In the genomic region with DNA sequence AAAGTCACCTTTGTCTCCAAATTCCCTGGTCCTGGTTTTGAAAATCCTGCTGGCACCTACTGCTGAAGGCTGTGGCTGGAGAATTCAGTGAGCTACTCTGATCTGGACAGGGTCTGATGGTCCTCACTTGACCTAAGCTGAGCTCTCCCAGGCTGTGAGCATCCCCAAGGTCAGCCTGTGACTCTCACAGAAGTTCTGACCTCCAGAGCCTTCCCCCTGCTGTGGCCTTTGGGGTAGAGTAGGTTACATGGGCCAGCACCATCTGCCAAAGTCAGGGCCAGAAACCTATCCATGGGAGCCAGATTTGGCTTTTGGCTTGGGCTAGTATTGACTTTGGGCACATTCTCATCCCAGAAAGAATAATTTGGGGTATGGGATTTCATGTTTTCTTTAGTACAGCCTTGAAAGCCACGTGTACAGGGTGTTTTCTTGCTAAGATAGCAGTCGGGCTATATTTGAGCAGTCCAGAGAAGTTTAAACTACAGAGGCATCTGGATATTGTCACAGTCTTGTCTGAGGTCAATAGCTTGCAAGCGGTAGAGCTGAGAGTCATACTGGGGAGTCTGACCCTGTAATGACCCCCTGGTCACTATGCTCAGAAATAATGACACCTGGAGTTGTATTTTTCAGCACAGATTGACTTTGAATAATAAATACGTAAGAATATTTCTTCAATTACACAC, we compare ENCODE assay signal across 15 cellular contexts. TPM values are rescaled to one million over a fixed set of nuclear protein-coding genes. Genes with fewer than 3 reads are reported as not detected.
DNase-seq lines count a peak whose midpoint lies in the region; ATAC-seq and TF ChIP-seq lines count a peak whose summit lies in the region.
"Had no signal": no experiment of that assay in that cellular context is flagged by ENCODE, and none has a peak within 500 bp of the region (broad histone marks: within the 10 kb centered on the region; RNA-seq: fewer than 3 reads in every experiment).

No MANE protein-coding gene starts in this region.

- CTCF ChIA-PET in activated B cell treated with CpG ODN at 0.5 μM for 24 hours (lab: Charles Lee), result interaction anchor here (0.7 to 14.6 kb wide), 5 partner anchors 9 to 151 kb away, joined by 3 to 298 read pairs (median 8); a partner anchor contains a TSS
- CTCF ChIA-PET in activated CD4-positive, alpha-beta memory T cell treated with anti-CD3 and anti-CD28 coated beads, Interleukin-2, amount 10 ng/mL, durations not matched to agents 7 days and 5 days (lab: Charles Lee), result interaction anchor here (0.8 to 14.4 kb wide), 5 partner anchors 8 to 156 kb away, joined by 3 to 261 read pairs (median 7); a partner anchor contains a TSS

- peak overlapping the region; percentile 89 for H3K27ac Mint-ChIP-seq in activated B cell treated with CpG ODN at 0.5 μM for 24 hours
- H3K27ac Mint-ChIP-seq in stimulated activated memory B cell treated with anti-CD40 and anti-IgM and Interleukin-4, amounts not matched to agents 10 μg/mL and 1 μg/mL and 100 μg/mL, for 72 hours, result peak overlapping the region; percentile 85
- H3K27ac Mint-ChIP-seq in activated CD4-positive, alpha-beta memory T cell treated with anti-CD3 and anti-CD28 coated beads, Interleukin-2, amount 10 ng/mL, durations not matched to agents 7 days and 5 days, result no peak overlapping the region

- intact Hi-C loops in activated B cell treated with CpG ODN at 0.5 μM for 24 hours (cut with micrococcal nuclease), result loop anchor here (1.0 to 10.0 kb wide), 7 partner anchors 8 to 745 kb away; a partner anchor contains a TSS

- DNase-seq in activated B cell treated with CpG ODN at 0.5 μM for 24 hours (no peak), KG1 (lab: John Stamatoyannopoulos, UW) (no peak)
- DNase-seq in activated CD4-positive, alpha-beta memory T cell treated with anti-CD3 and anti-CD28 coated beads, Interleukin-2, amount 10 ng/mL, durations not matched to agents 7 days and 5 days, result no peak
- no peak for DNase-seq in stimulated activated CD8-positive, alpha-beta memory T cell treated with anti-CD3 and anti-CD28 coated beads, Interleukin-4, amount 100 ng/mL, for 48 hours
- DNase-seq: activated CD4-positive, CD25-positive, alpha-beta regulatory T cell; activated naive CD4-positive, alpha-beta T cell treated with anti-CD3 and anti-CD28 coated beads, Interleukin-2, amount 50 U/mL, for 16 hours; DMS53; kidney glomerular epithelial cell; NCI-H2029 had no signal

- peaks cover 19% of the 10 kb centered on the region for H3K36me3 Mint-ChIP-seq in activated B cell treated with CpG ODN at 0.5 μM for 24 hours (ENCODE audit: low read depth)
- H3K36me3 Mint-ChIP-seq in stimulated activated memory B cell treated with anti-CD40 and anti-IgM and Interleukin-4, amounts not matched to agents 10 μg/mL and 1 μg/mL and 100 μg/mL, for 72 hours, result peaks cover 11% of the 10 kb centered on the region
- peaks cover 9% of the 10 kb centered on the region for H3K36me3 Mint-ChIP-seq in activated CD4-positive, alpha-beta memory T cell treated with anti-CD3 and anti-CD28 coated beads, Interleukin-2, amount 10 ng/mL, durations not matched to agents 7 days and 5 days (ENCODE audit: low read depth)

- peaks cover 6% of the 10 kb centered on the region; the same call in 1 of the 2 replicates for H3K4me1 ChIP-seq in iPS-20b (ENCODE audit: insufficient read depth, low read length)
- H3K4me1 ChIP-seq: HAP-1 had no signal

- peaks cover 4% of the 10 kb centered on the region; the same call in 1 of the 2 replicates for H3K9me3 ChIP-seq in iPS-20b (ENCODE audit: insufficient read depth, low read depth, low read length)
- H3K9me3 ChIP-seq: HAP-1 had no signal

- H3K27me3 Mint-ChIP-seq in activated B cell treated with CpG ODN at 0.5 μM for 24 hours, result no peaks in the 10 kb centered on the region
- H3K27me3 Mint-ChIP-seq in stimulated activated memory B cell treated with anti-CD40 and anti-IgM and Interleukin-4, amounts not matched to agents 10 μg/mL and 1 μg/mL and 100 μg/mL, for 72 hours, result no peaks in the 10 kb centered on the region
- no peaks in the 10 kb centered on the region for H3K27me3 Mint-ChIP-seq in activated CD4-positive, alpha-beta memory T cell treated with anti-CD3 and anti-CD28 coated beads, Interleukin-2, amount 10 ng/mL, durations not matched to agents 7 days and 5 days

- H3K9ac ChIP-seq in iPS-20b (ENCODE audit: low read depth, low read length), result no peak overlapping the region

- POLR2A ChIA-PET in activated B cell treated with CpG ODN at 0.5 μM for 24 hours (lab: Charles Lee), result interaction anchor here (0.7 to 7.5 kb wide), 15 partner anchors 9 to 728 kb away, joined by 3 to 98 read pairs (median 6); a partner anchor contains a TSS
- POLR2A ChIA-PET in activated CD4-positive, alpha-beta memory T cell treated with anti-CD3 and anti-CD28 coated beads, Interleukin-2, amount 10 ng/mL, durations not matched to agents 7 days and 5 days (lab: Charles Lee), result interaction anchor here (3.1 to 6.6 kb wide), 2 partner anchors 8 to 25 kb away, joined by 10 to 32 read pairs; a partner anchor contains a TSS

- peak overlapping the region; percentile 61 for H3K4me3 Mint-ChIP-seq in activated B cell treated with CpG ODN at 0.5 μM for 24 hours
- H3K4me3 Mint-ChIP-seq in stimulated activated memory B cell treated with anti-CD40 and anti-IgM and Interleukin-4, amounts not matched to agents 10 μg/mL and 1 μg/mL and 100 μg/mL, for 72 hours, result peak overlapping the region; percentile 23
- no peak overlapping the region for H3K4me3 Mint-ChIP-seq in activated CD4-positive, alpha-beta memory T cell treated with anti-CD3 and anti-CD28 coated beads, Interleukin-2, amount 10 ng/mL, durations not matched to agents 7 days and 5 days

- TF ChIP-seq CTCF in activated B cell treated with CpG ODN at 0.5 μM for 24 hours (IDR thresholded peaks at IDR 0.05), result no peak

- H3K27me3 ChIP-seq in iPS-20b (ENCODE audit: insufficient read depth, low read length), result peaks cover 89% of the 10 kb centered on the region

- peaks cover 80% of the 10 kb centered on the region for H3K4me1 Mint-ChIP-seq in activated B cell treated with CpG ODN at 0.5 μM for 24 hours
- peaks cover 65% of the 10 kb centered on the region for H3K4me1 Mint-ChIP-seq in stimulated activated memory B cell treated with anti-CD40 and anti-IgM and Interleukin-4, amounts not matched to agents 10 μg/mL and 1 μg/mL and 100 μg/mL, for 72 hours
- H3K4me1 Mint-ChIP-seq in activated CD4-positive, alpha-beta memory T cell treated with anti-CD3 and anti-CD28 coated beads, Interleukin-2, amount 10 ng/mL, durations not matched to agents 7 days and 5 days, result peaks cover 5% of the 10 kb centered on the region

- ATAC-seq in GM21515 (IDR thresholded peaks at IDR 0.05; ENCODE audit: unreplicated experiment), result peak; percentile 3
- ATAC-seq in activated B cell treated with CpG ODN at 0.5 μM for 24 hours (ENCODE audit: low read depth), result no peak
- peak; percentile 31 for ATAC-seq in stimulated activated memory B cell treated with anti-CD40 and anti-IgM and Interleukin-4, amounts not matched to agents 10 μg/mL and 1 μg/mL and 100 μg/mL, for 72 hours

- no peak overlapping the region for H3K27ac ChIP-seq in iPS-20b (ENCODE audit: low read length)

- H3K4me3 ChIP-seq in iPS-20b (ENCODE audit: low read length), result peak overlapping the region; percentile 17; the same call in 1 of the 2 replicates
- H3K4me3 ChIP-seq: HAP-1 had no signal

- H3K9me3 Mint-ChIP-seq in activated B cell treated with CpG ODN at 0.5 μM for 24 hours, result no peaks in the 10 kb centered on the region
- no peaks in the 10 kb centered on the region for H3K9me3 Mint-ChIP-seq in stimulated activated memory B cell treated with anti-CD40 and anti-IgM and Interleukin-4, amounts not matched to agents 10 μg/mL and 1 μg/mL and 100 μg/mL, for 72 hours
- no peaks in the 10 kb centered on the region for H3K9me3 Mint-ChIP-seq in activated CD4-positive, alpha-beta memory T cell treated with anti-CD3 and anti-CD28 coated beads, Interleukin-2, amount 10 ng/mL, durations not matched to agents 7 days and 5 days

- no peaks in the 10 kb centered on the region for H3K36me3 ChIP-seq in iPS-20b (ENCODE audit: insufficient read depth, low read depth, low read length)
- H3K36me3 ChIP-seq: HAP-1 had no signal

RNA-seq across cellular contexts. Expression of a gene that starts 6.2 kb away (rescaled TPM):
- not detected in 2 replicates for total RNA-seq in activated B cell treated with CpG ODN at 0.5 μM for 24 hours
- not detected for total RNA-seq in activated CD4-positive, alpha-beta memory T cell treated with anti-CD3 and anti-CD28 coated beads, Interleukin-2, amount 10 ng/mL, durations not matched to agents 7 days and 5 days
- total RNA-seq: right cardiac atrium, RPMI7951 had no signal

RNA-seq across cellular contexts. Expression of a gene that starts 8.6 kb away (rescaled TPM):
- 70.2 and 74.5 TPM in 2 replicates for total RNA-seq in activated B cell treated with CpG ODN at 0.5 μM for 24 hours
- total RNA-seq in activated CD4-positive, alpha-beta memory T cell treated with anti-CD3 and anti-CD28 coated beads, Interleukin-2, amount 10 ng/mL, durations not matched to agents 7 days and 5 days, result 10 to 100 TPM; 52.8 to 59.5 TPM

RNA-seq across cellular contexts. Expression of a gene that starts 39.1 kb away (rescaled TPM):
- 136 and 159 TPM in 2 replicates for total RNA-seq in activated B cell treated with CpG ODN at 0.5 μM for 24 hours
- total RNA-seq in activated CD4-positive, alpha-beta memory T cell treated with anti-CD3 and anti-CD28 coated beads, Interleukin-2, amount 10 ng/mL, durations not matched to agents 7 days and 5 days, result 10 to 100 TPM; 24.6 to 32.7 TPM

RNA-seq across cellular contexts. Expression of a gene that starts 58.6 kb away (rescaled TPM):
- total RNA-seq in activated B cell treated with CpG ODN at 0.5 μM for 24 hours, result 0.49 TPM in 1 of 2 replicates, not detected in the other
- not detected for total RNA-seq in activated CD4-positive, alpha-beta memory T cell treated with anti-CD3 and anti-CD28 coated beads, Interleukin-2, amount 10 ng/mL, durations not matched to agents 7 days and 5 days
- total RNA-seq: RPMI7951 had no signal
